In genomic region chr12:2877959-2878732, GRCh38 we compare ENCODE assay signal across 8 cellular contexts. TPM values are rescaled to one million over a fixed set of nuclear protein-coding genes. Genes with fewer than 3 reads are reported as not detected.
DNase-seq lines count a peak whose midpoint lies in the region; ATAC-seq and TF ChIP-seq lines count a peak whose summit lies in the region.

No MANE protein-coding gene starts in this region.

- H3K4me1 Mint-ChIP-seq in activated CD4-positive, alpha-beta memory T cell treated with anti-CD3 and anti-CD28 coated beads, Interleukin-2, amount 10 ng/mL, durations not matched to agents 7 days and 5 days, result peaks cover 56% of the 10 kb centered on the region

- no peak for TF ChIP-seq POLR2A in prostate gland (IDR thresholded peaks at IDR 0.05)

- H3K9me3 Mint-ChIP-seq in activated CD4-positive, alpha-beta memory T cell treated with anti-CD3 and anti-CD28 coated beads, Interleukin-2, amount 10 ng/mL, durations not matched to agents 7 days and 5 days, result no peaks in the 10 kb centered on the region

- peak overlapping the region; percentile 95 to 97 for H3K27ac ChIP-seq in prostate gland

- peaks cover 6% of the 10 kb centered on the region for H3K36me3 ChIP-seq in GM06990 (ENCODE audit: control insufficient read depth, insufficient read depth, low read length)
- no peaks in the 10 kb centered on the region for H3K36me3 ChIP-seq in prostate gland

- 42% methylated on average over 16 of the region's 16 CpGs for WGBS in prostate gland

- CTCF ChIA-PET in activated CD4-positive, alpha-beta memory T cell treated with anti-CD3 and anti-CD28 coated beads, Interleukin-2, amount 10 ng/mL, durations not matched to agents 7 days and 5 days (lab: Charles Lee), result interaction anchor here (0.7 to 3.1 kb wide), 7 partner anchors 8 to 21 kb away, joined by 3 to 17 read pairs (median 4); partner anchors contain the start of genes TEX52 and TULP3

- H3K27ac Mint-ChIP-seq in activated CD4-positive, alpha-beta memory T cell treated with anti-CD3 and anti-CD28 coated beads, Interleukin-2, amount 10 ng/mL, durations not matched to agents 7 days and 5 days, result peak overlapping the region; percentile 90

- DNase-seq in GM06990 (ENCODE audit: extremely low read depth, insufficient read length) (no peak), NCI-H1105 treated with DMSO at 0.1 percent for 48 hours (lab: John Stamatoyannopoulos, UW) (peak; percentile 74), glomerular visceral epithelial cell (ENCODE audit: extremely low spot score) (peak; percentile 46), prostate gland (ENCODE audit: low spot score) (no peak), COR-L47 (lab: John Stamatoyannopoulos, UW) (no peak), cerebellar cortex (ENCODE audit: low spot score) (no peak)
- DNase-seq in activated CD4-positive, alpha-beta memory T cell treated with anti-CD3 and anti-CD28 coated beads, Interleukin-2, amount 10 ng/mL, durations not matched to agents 7 days and 5 days, result peak; percentile 49

- TF ChIP-seq CTCF in GM06990 (IDR thresholded peaks at IDR 0.05; ENCODE audit: insufficient read depth, low read length, poor library complexity, severe bottlenecking) (no peak), prostate gland (IDR thresholded peaks at IDR 0.05) (no peak)

- H3K4me1 ChIP-seq in prostate gland (replicated peaks), result peaks cover 4% of the 10 kb centered on the region

- H3K4me3 ChIP-seq in GM06990 (replicated peaks; ENCODE audit: low read depth, low read length), result peak overlapping the region; percentile 96
- peak overlapping the region; percentile 72 to 73 for H3K4me3 ChIP-seq in prostate gland

- no peaks in the 10 kb centered on the region for H3K27me3 ChIP-seq in GM06990 (replicated peaks; ENCODE audit: control insufficient read depth, insufficient read depth, low read length)
- no peaks in the 10 kb centered on the region for H3K27me3 ChIP-seq in prostate gland (replicated peaks; ENCODE audit: insufficient read depth)

- intact Hi-C loops in prostate gland (cut with DNase I), result no loop called here

- POLR2A ChIA-PET in activated CD4-positive, alpha-beta memory T cell treated with anti-CD3 and anti-CD28 coated beads, Interleukin-2, amount 10 ng/mL, durations not matched to agents 7 days and 5 days (lab: Charles Lee), result interaction anchor here (0.6 to 5.4 kb wide), 15 partner anchors 8 to 308 kb away, joined by 3 to 99 read pairs (median 9); partner anchors contain the start of genes ITFG2, TEX52 and TULP3

- peaks cover 46% of the 10 kb centered on the region for H3K36me3 Mint-ChIP-seq in activated CD4-positive, alpha-beta memory T cell treated with anti-CD3 and anti-CD28 coated beads, Interleukin-2, amount 10 ng/mL, durations not matched to agents 7 days and 5 days (ENCODE audit: low read depth)

- ATAC-seq in GM18873 (IDR thresholded peaks at IDR 0.05; ENCODE audit: low FRiP score, unreplicated experiment), result no peak

- H3K9me3 ChIP-seq in prostate gland, result no peaks in the 10 kb centered on the region

- peak overlapping the region; percentile 83 for H3K4me3 Mint-ChIP-seq in activated CD4-positive, alpha-beta memory T cell treated with anti-CD3 and anti-CD28 coated beads, Interleukin-2, amount 10 ng/mL, durations not matched to agents 7 days and 5 days

- no peaks in the 10 kb centered on the region for H3K27me3 Mint-ChIP-seq in activated CD4-positive, alpha-beta memory T cell treated with anti-CD3 and anti-CD28 coated beads, Interleukin-2, amount 10 ng/mL, durations not matched to agents 7 days and 5 days

RNA-seq across cellular contexts. Expression of gene RHNO1, which starts 1.1 kb away (rescaled TPM):
- 10 to 100 TPM; 65.3 to 70.6 TPM for total RNA-seq in activated CD4-positive, alpha-beta memory T cell treated with anti-CD3 and anti-CD28 coated beads, Interleukin-2, amount 10 ng/mL, durations not matched to agents 7 days and 5 days
- total RNA-seq in prostate gland, result 10 to 100 TPM; 26.5 to 29.1 TPM

RNA-seq across cellular contexts. Expression of gene FOXM1, which starts 1.2 kb away (rescaled TPM):
- total RNA-seq in activated CD4-positive, alpha-beta memory T cell treated with anti-CD3 and anti-CD28 coated beads, Interleukin-2, amount 10 ng/mL, durations not matched to agents 7 days and 5 days, result 100 to 1,000 TPM; 102 to 109 TPM
- total RNA-seq in prostate gland, result 10 to 100 TPM in 1 of 2 donors, 1 to 10 TPM in 1; 1.2 to 10.8 TPM

RNA-seq across cellular contexts. Expression of gene TULP3, which starts 12.5 kb away (rescaled TPM):
- total RNA-seq in activated CD4-positive, alpha-beta memory T cell treated with anti-CD3 and anti-CD28 coated beads, Interleukin-2, amount 10 ng/mL, durations not matched to agents 7 days and 5 days, result 1 to 10 TPM; 8.4 to 8.8 TPM
- total RNA-seq in prostate gland, result 10 to 100 TPM; 15.2 to 22.2 TPM

RNA-seq across cellular contexts. Expression of gene TEX52, which starts 21.3 kb away (rescaled TPM):
- total RNA-seq in activated CD4-positive, alpha-beta memory T cell treated with anti-CD3 and anti-CD28 coated beads, Interleukin-2, amount 10 ng/mL, durations not matched to agents 7 days and 5 days, result under 1 TPM in 1 of 2 experiments, not detected in 1; 0.20 TPM
- total RNA-seq in prostate gland, result under 1 TPM in 1 of 2 donors, not detected in 1; 0.85 TPM

RNA-seq across cellular contexts. Expression of gene NRIP2, which starts 43.3 kb away (rescaled TPM):
- not detected for total RNA-seq in activated CD4-positive, alpha-beta memory T cell treated with anti-CD3 and anti-CD28 coated beads, Interleukin-2, amount 10 ng/mL, durations not matched to agents 7 days and 5 days
- 1 to 10 TPM in 1 of 2 donors, under 1 TPM in 1; 0.18 to 8.7 TPM for total RNA-seq in prostate gland

Comparison
In these comparisons a context has a peak if more than half of its experiments do, and no peak if none do; other contexts are left out.
1. DNase-seq: peak in NCI-H1105 treated with DMSO at 0.1 percent for 48 hours (single experiment), activated CD4-positive, alpha-beta memory T cell treated with anti-CD3 and anti-CD28 coated beads, Interleukin-2, amount 10 ng/mL, durations not matched to agents 7 days and 5 days (single experiment) and glomerular visceral epithelial cell (single experiment); none in GM06990 (single experiment), prostate gland (single experiment), COR-L47 (single experiment) and cerebellar cortex (single experiment).
2. RNA of gene FOXM1, which starts 1.2 kb away (total RNA-seq): 102 to 109 TPM in activated CD4-positive, alpha-beta memory T cell treated with anti-CD3 and anti-CD28 coated beads, Interleukin-2, amount 10 ng/mL, durations not matched to agents 7 days and 5 days; 1.2 to 10.8 TPM in prostate gland; every median in the first group is over 4 times any median in the second.